In the genomic region with DNA sequence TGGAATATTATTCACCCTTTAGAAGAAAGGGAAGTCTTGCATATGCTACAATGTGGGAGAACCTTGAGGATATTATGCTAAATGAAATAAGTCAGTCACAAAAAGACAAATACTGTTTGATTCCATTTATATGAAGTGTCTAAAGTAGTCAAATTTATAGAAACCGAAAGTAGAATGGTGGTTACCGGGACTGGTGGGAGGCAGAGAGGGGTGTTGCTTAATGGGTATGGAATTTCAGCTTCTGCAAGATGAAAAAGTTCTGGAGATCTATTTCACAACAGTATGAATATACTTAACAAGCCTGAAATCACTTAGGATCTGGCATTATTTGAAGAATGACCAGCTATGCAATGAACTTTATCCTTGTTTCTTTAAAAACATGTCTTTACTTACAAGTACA, we compare ENCODE assay signal across 14 cellular contexts. TPM values are rescaled to one million over a fixed set of nuclear protein-coding genes. Genes with fewer than 3 reads are reported as not detected.
DNase-seq lines count a peak whose midpoint lies in the region; ATAC-seq and TF ChIP-seq lines count a peak whose summit lies in the region.
"Had no signal": no experiment of that assay in that cellular context is flagged by ENCODE, and none has a peak within 500 bp of the region (broad histone marks: within the 10 kb centered on the region; RNA-seq: fewer than 3 reads in every experiment).

No MANE protein-coding gene starts in this region.

- H3K4me1 ChIP-seq in psoas muscle, result no peaks in the 10 kb centered on the region
- H3K4me1 ChIP-seq: BLaER1 treated with 17β-estradiol and CSF1 and Interleukin-3, amounts not matched to agents 10 nM and 100 nM; testis had no signal

- ATAC-seq in psoas muscle (no peak), GM18519 (IDR thresholded peaks at IDR 0.05; ENCODE audit: low FRiP score, unreplicated experiment) (no peak)

- no peaks in the 10 kb centered on the region for H3K36me3 ChIP-seq in psoas muscle (ENCODE audit: insufficient read depth in 1 of 2, low read depth in 1 of 2)
- H3K36me3 ChIP-seq: BLaER1 treated with 17β-estradiol and CSF1 and Interleukin-3, amounts not matched to agents 10 nM and 100 nM had no signal

- H3K9me3 ChIP-seq in psoas muscle, result no peaks in the 10 kb centered on the region
- H3K9me3 ChIP-seq: BLaER1 treated with 17β-estradiol and CSF1 and Interleukin-3, amounts not matched to agents 10 nM and 100 nM; testis had no signal

- H3K4me3 ChIP-seq in fibroblast of pulmonary artery (replicated peaks; ENCODE audit: low read depth, low read length) (peak overlapping the region; percentile 37), psoas muscle (peak overlapping the region; percentile 28)
- H3K4me3 ChIP-seq: BLaER1 treated with 17β-estradiol and CSF1 and Interleukin-3, amounts not matched to agents 10 nM and 100 nM; testis had no signal

- TF ChIP-seq CTCF in AG09319 (IDR thresholded peaks at IDR 0.05; ENCODE audit: low read depth, low read length) (no peak), fibroblast of pulmonary artery (IDR thresholded peaks at IDR 0.05; ENCODE audit: low read length, missing control alignments) (no peak), psoas muscle (IDR thresholded peaks at IDR 0.05) (no peak)

- no peak overlapping the region for H3K27ac ChIP-seq in psoas muscle
- H3K27ac ChIP-seq: BLaER1 treated with 17β-estradiol and CSF1 and Interleukin-3, amounts not matched to agents 10 nM and 100 nM; testis had no signal

- intact Hi-C loops in psoas muscle (cut with DNase I), result no loop called here

- 32 to 44% (median 34%) methylated on average over 2 of the region's 2 CpGs for WGBS in psoas muscle, 3 donors

- no peaks in the 10 kb centered on the region for H3K27me3 ChIP-seq in psoas muscle (ENCODE audit: insufficient read depth in 3 of 3, low read length in 2 of 3)
- H3K27me3 ChIP-seq: BLaER1 treated with 17β-estradiol and CSF1 and Interleukin-3, amounts not matched to agents 10 nM and 100 nM; testis had no signal

- DNase-seq in AG09319 (ENCODE audit: extremely low read depth, low read depth) (peak; percentile 16), OCI-M1 (lab: John Stamatoyannopoulos, UW) (peak; percentile 62), fibroblast of pulmonary artery (ENCODE audit: low read depth) (peak; percentile 62), psoas muscle (no peak), SKM-1 (lab: John Stamatoyannopoulos, UW; ENCODE audit: unreplicated experiment) (no peak), cerebellum (ENCODE audit: low spot score) (no peak), DMS114 treated with DMSO at 0.1 percent for 48 hours (lab: John Stamatoyannopoulos, UW; ENCODE audit: unreplicated experiment) (no peak)
- DNase-seq: activated CD4-positive, alpha-beta T cell treated with anti-CD3 and anti-CD28 coated beads, Interleukin-2, amount 10 ng/mL, durations not matched to agents 7 days and 5 days; activated gamma-delta T cell; NCI-H2081 treated with DMSO at 0.1 percent for 48 hours; testis had no signal

RNA-seq across cellular contexts. Expression of a gene that starts 14.6 kb away (rescaled TPM):
- total RNA-seq in psoas muscle, result 1 to 10 TPM in 2 of 4 donors, under 1 TPM in 2; 0.25 to 3.7 (median 1.9) TPM
- polyA plus RNA-seq in psoas muscle, result 1 to 10 TPM in 1 of 3 donors, under 1 TPM in 2; 0.20 to 1.5 (median 0.63) TPM
- total RNA-seq in cerebellum, result 37.3 TPM
- total RNA-seq: activated CD4-positive, alpha-beta T cell treated with anti-CD3 and anti-CD28 coated beads, Interleukin-2, amount 10 ng/mL, durations not matched to agents 7 days and 5 days had no signal
- polyA plus RNA-seq: IgD-negative memory B cell had no signal

Comparison
In these comparisons a context has a peak if more than half of its experiments do, and no peak if none do; other contexts are left out.
1. DNase-seq: peak in AG09319 (single experiment), OCI-M1 (single experiment) and fibroblast of pulmonary artery (single experiment); none in psoas muscle (0 of 2), SKM-1 (single experiment), cerebellum (single experiment) and DMS114 treated with DMSO at 0.1 percent for 48 hours (single experiment).